In the genomic region with DNA sequence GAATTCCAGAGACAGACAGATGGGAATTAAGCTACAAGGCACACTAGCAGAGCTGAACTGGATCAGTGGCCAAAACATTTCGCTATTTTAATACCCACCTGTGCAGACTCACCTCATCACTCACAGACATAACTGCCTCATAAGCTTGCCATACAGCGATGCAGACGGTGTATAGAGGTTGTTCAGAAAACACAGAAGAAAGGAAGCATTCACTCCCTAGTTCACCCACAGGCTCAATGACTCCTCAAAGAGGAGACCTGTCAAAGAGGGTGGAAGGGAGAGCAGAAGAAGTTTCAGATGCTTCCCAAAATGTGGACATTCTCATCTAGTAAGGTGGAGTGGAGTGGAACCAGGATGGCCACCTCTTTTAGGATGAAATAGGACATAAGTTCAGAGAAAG, we compare ENCODE assay signal across 23 cellular contexts.
"Had no signal": no experiment of that assay in that cellular context is flagged by ENCODE, and none has a peak within 500 bp of the region (broad histone marks: within the 10 kb centered on the region; RNA-seq: fewer than 3 reads in every experiment).

No MANE protein-coding gene starts in this region.

- H3K36me3 Mint-ChIP-seq: naive thymus-derived CD8-positive, alpha-beta T cell; stimulated activated memory B cell treated with anti-CD40 and anti-IgM and Interleukin-4, amounts not matched to agents 10 μg/mL and 1 μg/mL and 100 μg/mL, for 72 hours had no signal

- H3K4me1 Mint-ChIP-seq: naive thymus-derived CD8-positive, alpha-beta T cell; nephron; neural crest cell; stimulated activated memory B cell treated with anti-CD40 and anti-IgM and Interleukin-4, amounts not matched to agents 10 μg/mL and 1 μg/mL and 100 μg/mL, for 72 hours had no signal

- H3K27me3 Mint-ChIP-seq: naive thymus-derived CD8-positive, alpha-beta T cell; stimulated activated memory B cell treated with anti-CD40 and anti-IgM and Interleukin-4, amounts not matched to agents 10 μg/mL and 1 μg/mL and 100 μg/mL, for 72 hours had no signal

- DNase-seq: hippocampal formation; kidney; left colon; left lung; lower lobe of right lung; mammary epithelial cell; mesenchymal stem cell; naive thymus-derived CD8-positive, alpha-beta T cell; nucleus accumbens; pancreas; posterior cingulate gyrus; retina; right cardiac atrium; spleen; stimulated activated CD4-positive, alpha-beta T cell treated with anti-CD3 and anti-CD28 coated beads, Interleukin-4, amount 100 ng/mL, for 24 hours; stimulated activated naive CD4-positive, alpha-beta T cell treated with Interleukin-2 at 50 U/mL for 16 hours; tibial artery; trophoblast cell; upper lobe of right lung had no signal

- H3K4me3 Mint-ChIP-seq: naive thymus-derived CD8-positive, alpha-beta T cell; nephron; neural crest cell; stimulated activated memory B cell treated with anti-CD40 and anti-IgM and Interleukin-4, amounts not matched to agents 10 μg/mL and 1 μg/mL and 100 μg/mL, for 72 hours had no signal

- ATAC-seq: left colon; left lung; lower lobe of right lung; naive thymus-derived CD8-positive, alpha-beta T cell; pancreas; right cardiac atrium; sciatic nerve; stimulated activated memory B cell treated with anti-CD40 and anti-IgM and Interleukin-4, amounts not matched to agents 10 μg/mL and 1 μg/mL and 100 μg/mL, for 72 hours; upper lobe of right lung had no signal

- H3K27ac Mint-ChIP-seq: naive thymus-derived CD8-positive, alpha-beta T cell; nephron; stimulated activated memory B cell treated with anti-CD40 and anti-IgM and Interleukin-4, amounts not matched to agents 10 μg/mL and 1 μg/mL and 100 μg/mL, for 72 hours had no signal
